1 cellular context compared by ENCODE assay signal in the genomic region with DNA sequence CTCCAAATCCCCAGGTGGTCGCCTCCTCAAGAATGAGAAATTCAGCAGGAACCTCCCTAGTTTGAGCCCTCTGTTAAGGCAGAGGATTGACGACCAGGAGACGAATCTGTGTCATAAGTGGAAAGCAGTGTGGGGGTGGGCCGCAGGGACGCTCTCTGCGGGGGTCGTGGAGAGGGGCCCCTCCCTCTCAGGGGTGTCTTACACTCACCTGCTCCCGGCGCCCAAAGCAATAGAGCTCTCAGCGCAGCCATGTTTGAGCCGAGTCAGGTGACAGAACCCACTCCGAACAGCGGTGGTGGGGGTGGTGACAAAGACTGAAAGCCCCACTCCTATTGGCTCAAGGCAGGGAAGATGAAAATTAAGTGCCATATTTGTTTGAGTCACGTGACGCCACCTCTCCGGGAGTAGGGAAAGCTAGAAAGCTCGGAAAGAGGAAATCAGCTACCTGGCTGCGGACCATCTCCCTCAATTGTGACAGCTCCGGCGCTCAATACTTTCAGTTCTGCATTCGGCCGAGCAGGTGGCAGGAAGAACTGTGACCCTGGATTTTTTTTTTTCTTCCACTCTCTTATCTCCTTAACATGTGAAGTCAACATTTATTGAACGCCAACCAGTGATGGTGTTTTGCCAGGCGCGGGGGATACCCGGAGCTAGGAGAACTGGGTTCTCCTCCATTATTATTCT.
TF ChIP-seq lines count a peak whose summit lies in the region.

A gene (minus strand): TSS at position 265 of the 684 bp plus-strand sequence. CDS start 627 bp downstream, outside the sequence.

TF ChIP-seq in HepG2, 621 proteins besides CTCF, POLR2A, EP300 and RAD21 (continued from another document and continues in another):
- TF ChIP-seq, protein P1, sequence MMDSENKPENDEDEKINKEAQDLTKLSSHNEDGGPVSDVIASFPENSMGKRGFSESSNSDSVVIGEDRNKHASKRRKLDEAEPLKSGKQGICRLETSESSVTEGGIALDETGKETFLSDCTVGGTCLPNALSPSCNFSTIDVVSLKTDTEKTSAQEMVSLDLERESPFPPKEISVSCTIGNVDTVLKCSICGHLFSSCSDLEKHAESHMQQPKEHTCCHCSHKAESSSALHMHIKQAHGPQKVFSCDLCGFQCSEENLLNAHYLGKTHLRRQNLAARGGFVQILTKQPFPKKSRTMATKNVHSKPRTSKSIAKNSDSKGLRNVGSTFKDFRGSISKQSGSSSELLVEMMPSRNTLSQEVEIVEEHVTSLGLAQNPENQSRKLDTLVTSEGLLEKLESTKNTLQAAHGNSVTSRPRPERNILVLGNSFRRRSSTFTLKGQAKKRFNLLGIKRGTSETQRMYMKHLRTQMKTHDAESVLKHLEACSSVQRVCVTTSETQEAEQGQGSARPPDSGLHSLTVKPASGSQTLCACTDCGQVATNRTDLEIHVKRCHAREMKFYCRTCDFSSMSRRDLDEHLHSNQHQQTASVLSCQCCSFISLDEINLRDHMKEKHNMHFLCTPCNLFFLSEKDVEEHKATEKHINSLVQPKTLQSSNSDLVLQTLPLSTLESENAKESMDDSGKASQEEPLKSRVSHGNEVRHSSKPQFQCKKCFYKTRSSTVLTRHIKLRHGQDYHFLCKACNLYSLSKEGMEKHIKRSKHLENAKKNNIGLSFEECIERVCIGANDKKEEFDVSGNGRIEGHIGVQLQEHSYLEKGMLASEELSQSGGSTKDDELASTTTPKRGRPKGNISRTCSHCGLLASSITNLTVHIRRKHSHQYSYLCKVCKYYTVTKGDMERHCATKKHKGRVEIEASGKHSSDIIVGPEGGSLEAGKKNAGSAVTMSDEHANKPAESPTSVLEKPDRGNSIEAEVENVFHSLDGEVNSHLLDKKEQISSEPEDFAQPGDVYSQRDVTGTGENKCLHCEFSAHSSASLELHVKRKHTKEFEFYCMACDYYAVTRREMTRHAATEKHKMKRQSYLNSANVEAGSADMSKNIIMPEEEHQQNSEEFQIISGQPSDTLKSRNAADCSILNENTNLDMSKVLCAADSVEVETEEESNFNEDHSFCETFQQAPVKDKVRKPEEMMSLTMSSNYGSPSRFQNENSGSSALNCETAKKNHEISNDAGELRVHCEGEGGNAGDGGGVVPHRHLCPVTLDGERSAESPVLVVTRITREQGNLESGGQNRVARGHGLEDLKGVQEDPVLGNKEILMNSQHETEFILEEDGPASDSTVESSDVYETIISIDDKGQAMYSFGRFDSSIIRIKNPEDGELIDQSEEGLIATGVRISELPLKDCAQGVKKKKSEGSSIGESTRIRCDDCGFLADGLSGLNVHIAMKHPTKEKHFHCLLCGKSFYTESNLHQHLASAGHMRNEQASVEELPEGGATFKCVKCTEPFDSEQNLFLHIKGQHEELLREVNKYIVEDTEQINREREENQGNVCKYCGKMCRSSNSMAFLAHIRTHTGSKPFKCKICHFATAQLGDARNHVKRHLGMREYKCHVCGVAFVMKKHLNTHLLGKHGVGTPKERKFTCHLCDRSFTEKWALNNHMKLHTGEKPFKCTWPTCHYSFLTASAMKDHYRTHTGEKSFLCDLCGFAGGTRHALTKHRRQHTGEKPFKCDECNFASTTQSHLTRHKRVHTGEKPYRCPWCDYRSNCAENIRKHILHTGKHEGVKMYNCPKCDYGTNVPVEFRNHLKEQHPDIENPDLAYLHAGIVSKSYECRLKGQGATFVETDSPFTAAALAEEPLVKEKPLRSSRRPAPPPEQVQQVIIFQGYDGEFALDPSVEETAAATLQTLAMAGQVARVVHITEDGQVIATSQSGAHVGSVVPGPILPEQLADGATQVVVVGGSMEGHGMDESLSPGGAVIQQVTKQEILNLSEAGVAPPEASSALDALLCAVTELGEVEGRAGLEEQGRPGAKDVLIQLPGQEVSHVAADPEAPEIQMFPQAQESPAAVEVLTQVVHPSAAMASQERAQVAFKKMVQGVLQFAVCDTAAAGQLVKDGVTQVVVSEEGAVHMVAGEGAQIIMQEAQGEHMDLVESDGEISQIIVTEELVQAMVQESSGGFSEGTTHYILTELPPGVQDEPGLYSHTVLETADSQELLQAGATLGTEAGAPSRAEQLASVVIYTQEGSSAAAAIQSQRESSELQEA (CRISPR knock-in tag; IDR thresholded peaks at IDR 0.05; ENCODE audit: not compliant biosample characterization) = no peak
- TF ChIP-seq ZNF501 (CRISPR knock-in tag; IDR thresholded peaks at IDR 0.05) (peak; percentile 48; the same call in 1 of the 2 replicates), CHD2 (IDR thresholded peaks at IDR 0.05; ENCODE audit: low read depth, low read length) (no peak), SALL1 (CRISPR knock-in tag; IDR thresholded peaks at IDR 0.05) (peak; percentile 76), ZNF761 (CRISPR knock-in tag; conservative IDR thresholded peaks at IDR 0.05) (no peak), ARNTL (CRISPR knock-in tag; IDR thresholded peaks at IDR 0.05) (no peak; the same call in 1 of the 2 replicates), ZNF891 (CRISPR knock-in tag; IDR thresholded peaks at IDR 0.05) (no peak), FIP1L1 (IDR thresholded peaks at IDR 0.05; ENCODE audit: borderline replicate concordance, insufficient read depth, low read depth, low read length) (no peak), ZNF577 (CRISPR knock-in tag; IDR thresholded peaks at IDR 0.05; ENCODE audit: borderline replicate concordance, low read depth) (no peak), NCOA2 (CRISPR knock-in tag; IDR thresholded peaks at IDR 0.05) (no peak), ZNF432 (CRISPR knock-in tag; IDR thresholded peaks at IDR 0.05; ENCODE audit: borderline replicate concordance) (no peak), RXRA (CRISPR knock-in tag; IDR thresholded peaks at IDR 0.05) (0 out of 2 replicates have a peak, but pooled peaks have one; percentile 37), GATAD1 (CRISPR knock-in tag; IDR thresholded peaks at IDR 0.05) (peak; percentile 99), ZNF605 (CRISPR knock-in tag; IDR thresholded peaks at IDR 0.05) (no peak), NFIC (IDR thresholded peaks at IDR 0.05; ENCODE audit: low read length) (peak; percentile 50; the same call in 1 of the 2 replicates)
- TF ChIP-seq, protein P2, sequence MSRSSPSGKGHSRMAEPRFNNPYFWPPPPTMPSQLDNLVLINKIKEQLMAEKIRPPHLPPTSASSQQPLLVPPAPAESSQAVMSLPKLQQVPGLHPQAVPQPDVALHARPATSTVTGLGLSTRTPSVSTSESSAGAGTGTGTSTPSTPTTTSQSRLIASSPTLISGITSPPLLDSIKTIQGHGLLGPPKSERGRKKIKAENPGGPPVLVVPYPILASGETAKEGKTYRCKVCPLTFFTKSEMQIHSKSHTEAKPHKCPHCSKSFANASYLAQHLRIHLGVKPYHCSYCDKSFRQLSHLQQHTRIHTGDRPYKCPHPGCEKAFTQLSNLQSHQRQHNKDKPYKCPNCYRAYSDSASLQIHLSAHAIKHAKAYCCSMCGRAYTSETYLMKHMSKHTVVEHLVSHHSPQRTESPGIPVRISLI (CRISPR knock-in tag; IDR thresholded peaks at IDR 0.05; ENCODE audit: borderline replicate concordance) = peak; percentile 60; the same call in 1 of the 2 replicates
- TF ChIP-seq, protein P3, sequence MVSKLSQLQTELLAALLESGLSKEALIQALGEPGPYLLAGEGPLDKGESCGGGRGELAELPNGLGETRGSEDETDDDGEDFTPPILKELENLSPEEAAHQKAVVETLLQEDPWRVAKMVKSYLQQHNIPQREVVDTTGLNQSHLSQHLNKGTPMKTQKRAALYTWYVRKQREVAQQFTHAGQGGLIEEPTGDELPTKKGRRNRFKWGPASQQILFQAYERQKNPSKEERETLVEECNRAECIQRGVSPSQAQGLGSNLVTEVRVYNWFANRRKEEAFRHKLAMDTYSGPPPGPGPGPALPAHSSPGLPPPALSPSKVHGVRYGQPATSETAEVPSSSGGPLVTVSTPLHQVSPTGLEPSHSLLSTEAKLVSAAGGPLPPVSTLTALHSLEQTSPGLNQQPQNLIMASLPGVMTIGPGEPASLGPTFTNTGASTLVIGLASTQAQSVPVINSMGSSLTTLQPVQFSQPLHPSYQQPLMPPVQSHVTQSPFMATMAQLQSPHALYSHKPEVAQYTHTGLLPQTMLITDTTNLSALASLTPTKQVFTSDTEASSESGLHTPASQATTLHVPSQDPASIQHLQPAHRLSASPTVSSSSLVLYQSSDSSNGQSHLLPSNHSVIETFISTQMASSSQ (IDR thresholded peaks at IDR 0.05; ENCODE audit: low read depth) = peak; percentile 54; the same call in 1 of the 2 replicates
- TF ChIP-seq, protein P3 (CRISPR knock-in tag; IDR thresholded peaks at IDR 0.05; ENCODE audit: borderline replicate concordance) = peak; percentile 32; the same call in 1 of the 2 replicates
- TF ChIP-seq, protein P4, sequence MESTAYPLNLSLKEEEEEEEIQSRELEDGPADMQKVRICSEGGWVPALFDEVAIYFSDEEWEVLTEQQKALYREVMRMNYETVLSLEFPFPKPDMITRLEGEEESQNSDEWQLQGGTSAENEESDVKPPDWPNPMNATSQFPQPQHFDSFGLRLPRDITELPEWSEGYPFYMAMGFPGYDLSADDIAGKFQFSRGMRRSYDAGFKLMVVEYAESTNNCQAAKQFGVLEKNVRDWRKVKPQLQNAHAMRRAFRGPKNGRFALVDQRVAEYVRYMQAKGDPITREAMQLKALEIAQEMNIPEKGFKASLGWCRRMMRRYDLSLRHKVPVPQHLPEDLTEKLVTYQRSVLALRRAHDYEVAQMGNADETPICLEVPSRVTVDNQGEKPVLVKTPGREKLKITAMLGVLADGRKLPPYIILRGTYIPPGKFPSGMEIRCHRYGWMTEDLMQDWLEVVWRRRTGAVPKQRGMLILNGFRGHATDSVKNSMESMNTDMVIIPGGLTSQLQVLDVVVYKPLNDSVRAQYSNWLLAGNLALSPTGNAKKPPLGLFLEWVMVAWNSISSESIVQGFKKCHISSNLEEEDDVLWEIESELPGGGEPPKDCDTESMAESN (CRISPR knock-in tag; conservative IDR thresholded peaks at IDR 0.05) = no peak; the same call in 1 of the 2 replicates
- TF ChIP-seq, protein P5, sequence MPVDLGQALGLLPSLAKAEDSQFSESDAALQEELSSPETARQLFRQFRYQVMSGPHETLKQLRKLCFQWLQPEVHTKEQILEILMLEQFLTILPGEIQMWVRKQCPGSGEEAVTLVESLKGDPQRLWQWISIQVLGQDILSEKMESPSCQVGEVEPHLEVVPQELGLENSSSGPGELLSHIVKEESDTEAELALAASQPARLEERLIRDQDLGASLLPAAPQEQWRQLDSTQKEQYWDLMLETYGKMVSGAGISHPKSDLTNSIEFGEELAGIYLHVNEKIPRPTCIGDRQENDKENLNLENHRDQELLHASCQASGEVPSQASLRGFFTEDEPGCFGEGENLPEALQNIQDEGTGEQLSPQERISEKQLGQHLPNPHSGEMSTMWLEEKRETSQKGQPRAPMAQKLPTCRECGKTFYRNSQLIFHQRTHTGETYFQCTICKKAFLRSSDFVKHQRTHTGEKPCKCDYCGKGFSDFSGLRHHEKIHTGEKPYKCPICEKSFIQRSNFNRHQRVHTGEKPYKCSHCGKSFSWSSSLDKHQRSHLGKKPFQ (CRISPR knock-in tag; IDR thresholded peaks at IDR 0.05; ENCODE audit: insufficient replicate concordance) = no peak
- TF ChIP-seq, protein P6, sequence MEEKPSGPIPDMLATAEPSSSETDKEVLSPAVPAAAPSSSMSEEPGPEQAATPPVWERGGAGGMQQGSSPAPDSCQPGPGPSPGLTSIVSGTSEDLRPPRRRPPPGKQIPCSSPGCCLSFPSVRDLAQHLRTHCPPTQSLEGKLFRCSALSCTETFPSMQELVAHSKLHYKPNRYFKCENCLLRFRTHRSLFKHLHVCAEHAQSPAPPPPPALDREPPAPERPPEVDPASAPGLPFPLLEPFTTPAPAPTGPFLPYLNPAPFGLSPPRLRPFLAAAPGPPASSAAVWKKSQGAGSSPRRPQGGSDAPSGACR (CRISPR knock-in tag; IDR thresholded peaks at IDR 0.05) = no peak
- TF ChIP-seq, protein P7, sequence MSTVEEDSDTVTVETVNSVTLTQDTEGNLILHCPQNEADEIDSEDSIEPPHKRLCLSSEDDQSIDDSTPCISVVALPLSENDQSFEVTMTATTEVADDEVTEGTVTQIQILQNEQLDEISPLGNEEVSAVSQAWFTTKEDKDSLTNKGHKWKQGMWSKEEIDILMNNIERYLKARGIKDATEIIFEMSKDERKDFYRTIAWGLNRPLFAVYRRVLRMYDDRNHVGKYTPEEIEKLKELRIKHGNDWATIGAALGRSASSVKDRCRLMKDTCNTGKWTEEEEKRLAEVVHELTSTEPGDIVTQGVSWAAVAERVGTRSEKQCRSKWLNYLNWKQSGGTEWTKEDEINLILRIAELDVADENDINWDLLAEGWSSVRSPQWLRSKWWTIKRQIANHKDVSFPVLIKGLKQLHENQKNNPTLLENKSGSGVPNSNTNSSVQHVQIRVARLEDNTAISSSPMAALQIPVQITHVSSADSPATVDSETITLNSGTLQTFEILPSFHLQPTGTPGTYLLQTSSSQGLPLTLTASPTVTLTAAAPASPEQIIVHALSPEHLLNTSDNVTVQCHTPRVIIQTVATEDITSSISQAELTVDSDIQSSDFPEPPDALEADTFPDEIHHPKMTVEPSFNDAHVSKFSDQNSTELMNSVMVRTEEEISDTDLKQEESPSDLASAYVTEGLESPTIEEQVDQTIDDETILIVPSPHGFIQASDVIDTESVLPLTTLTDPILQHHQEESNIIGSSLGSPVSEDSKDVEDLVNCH (CRISPR knock-in tag; IDR thresholded peaks at IDR 0.05) = no peak
- TF ChIP-seq, protein P8, sequence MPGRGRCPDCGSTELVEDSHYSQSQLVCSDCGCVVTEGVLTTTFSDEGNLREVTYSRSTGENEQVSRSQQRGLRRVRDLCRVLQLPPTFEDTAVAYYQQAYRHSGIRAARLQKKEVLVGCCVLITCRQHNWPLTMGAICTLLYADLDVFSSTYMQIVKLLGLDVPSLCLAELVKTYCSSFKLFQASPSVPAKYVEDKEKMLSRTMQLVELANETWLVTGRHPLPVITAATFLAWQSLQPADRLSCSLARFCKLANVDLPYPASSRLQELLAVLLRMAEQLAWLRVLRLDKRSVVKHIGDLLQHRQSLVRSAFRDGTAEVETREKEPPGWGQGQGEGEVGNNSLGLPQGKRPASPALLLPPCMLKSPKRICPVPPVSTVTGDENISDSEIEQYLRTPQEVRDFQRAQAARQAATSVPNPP (CRISPR knock-in tag; IDR thresholded peaks at IDR 0.05) = no peak
- TF ChIP-seq, protein P9, sequence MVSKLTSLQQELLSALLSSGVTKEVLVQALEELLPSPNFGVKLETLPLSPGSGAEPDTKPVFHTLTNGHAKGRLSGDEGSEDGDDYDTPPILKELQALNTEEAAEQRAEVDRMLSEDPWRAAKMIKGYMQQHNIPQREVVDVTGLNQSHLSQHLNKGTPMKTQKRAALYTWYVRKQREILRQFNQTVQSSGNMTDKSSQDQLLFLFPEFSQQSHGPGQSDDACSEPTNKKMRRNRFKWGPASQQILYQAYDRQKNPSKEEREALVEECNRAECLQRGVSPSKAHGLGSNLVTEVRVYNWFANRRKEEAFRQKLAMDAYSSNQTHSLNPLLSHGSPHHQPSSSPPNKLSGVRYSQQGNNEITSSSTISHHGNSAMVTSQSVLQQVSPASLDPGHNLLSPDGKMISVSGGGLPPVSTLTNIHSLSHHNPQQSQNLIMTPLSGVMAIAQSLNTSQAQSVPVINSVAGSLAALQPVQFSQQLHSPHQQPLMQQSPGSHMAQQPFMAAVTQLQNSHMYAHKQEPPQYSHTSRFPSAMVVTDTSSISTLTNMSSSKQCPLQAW (CRISPR knock-in tag; IDR thresholded peaks at IDR 0.05) = peak; percentile 77
